8 cellular contexts compared by ENCODE assay signal in the genomic region with DNA sequence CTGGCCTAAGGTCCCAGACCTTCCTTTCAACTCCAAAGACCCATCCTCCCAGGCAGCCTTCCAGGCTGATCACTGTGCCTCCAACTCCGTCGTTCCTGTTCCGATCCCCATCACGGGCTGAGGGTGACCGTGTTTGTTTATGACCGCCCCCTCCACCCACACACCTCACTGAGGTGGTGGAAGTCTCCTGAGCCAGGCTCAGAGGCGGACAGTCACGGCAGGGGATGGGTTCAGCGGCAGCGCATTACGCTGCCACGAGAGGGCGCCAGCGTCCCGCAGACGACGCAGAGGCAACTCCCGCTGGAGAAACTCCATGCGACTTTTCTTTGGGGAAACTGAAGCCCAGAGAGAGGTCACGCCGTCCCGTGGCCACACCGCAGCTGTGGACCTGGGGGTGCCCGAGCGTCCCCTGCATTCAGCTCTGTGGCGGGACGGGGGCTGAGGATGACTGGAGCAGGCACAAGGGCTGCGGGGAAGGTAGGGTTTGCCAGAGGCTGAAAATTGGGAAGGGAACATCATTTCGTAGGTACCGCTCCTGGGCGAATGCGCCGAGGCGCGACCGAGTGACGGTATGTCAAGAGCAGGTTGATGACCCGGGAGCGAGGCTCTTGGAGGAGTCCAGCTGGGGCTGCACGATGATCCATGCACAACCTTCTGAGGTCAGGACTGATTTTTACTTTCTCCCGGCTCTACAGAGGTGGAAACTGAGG. TPM values are rescaled to one million over a fixed set of nuclear protein-coding genes. Genes with fewer than 3 reads are reported as not detected.
A peak's percentile ranks its signal among the peaks of the same experiment; 100 is the strongest.
DNase-seq lines count a peak whose midpoint lies in the region; ATAC-seq and TF ChIP-seq lines count a peak whose summit lies in the region.

No MANE protein-coding gene starts in this region.

- no peaks in the 10 kb centered on the region for H3K27me3 ChIP-seq in adipocyte (replicated peaks; ENCODE audit: control insufficient read depth, insufficient read depth, low read length)
- H3K27me3 ChIP-seq in heart left ventricle, result peaks cover 0 to 4% (median 0%) of the 10 kb centered on the region in 9 donors

- DNase-seq in CD1c-positive myeloid dendritic cell (ENCODE audit: extremely low spot score) (peak; percentile 95), Kasumi-1 (lab: John Stamatoyannopoulos, UW) (peak; percentile 64 to 68), SW 1271 (lab: John Stamatoyannopoulos, UW) (peak; percentile 49 to 72), adipocyte (ENCODE audit: low read depth) (peak; percentile 92), heart left ventricle (peak; percentile 80 to 93 (median 84)), pons (ENCODE audit: low spot score) (peak; percentile 87), type B pancreatic cell (ENCODE audit: extremely low spot score, unreplicated experiment) (peak; percentile 88)

- H3K27ac Mint-ChIP-seq in type B pancreatic cell, result peak overlapping the region; percentile 89

- H3K4me3 ChIP-seq in adipocyte (ENCODE audit: low read length) (peak overlapping the region; percentile 85), heart left ventricle (peak overlapping the region; percentile 47 to 84 (median 61))

- peak overlapping the region; percentile 86 for H3K9ac ChIP-seq in adipocyte (ENCODE audit: low read length)

- peak overlapping the region; percentile 91 for H3K4me3 Mint-ChIP-seq in type B pancreatic cell

- peaks cover 7% of the 10 kb centered on the region for H3K4me1 Mint-ChIP-seq in type B pancreatic cell (ENCODE audit: unreplicated experiment)

- intact Hi-C loops in heart left ventricle (cut with DNase I), result loop anchor here (1.0 to 10.0 kb wide), 3 partner anchors 51 to 245 kb away; a partner anchor contains a TSS

- H3K9me3 Mint-ChIP-seq in type B pancreatic cell, result no peaks in the 10 kb centered on the region

- peak overlapping the region; percentile 79 to 93 (median 86) for H3K27ac ChIP-seq in heart left ventricle

- H3K36me3 Mint-ChIP-seq in type B pancreatic cell, result no peaks in the 10 kb centered on the region

- TF ChIP-seq CTCF in heart left ventricle (IDR thresholded peaks at IDR 0.05) (peak; percentile 95 to 99 (median 99)), type B pancreatic cell (conservative IDR thresholded peaks at IDR 0.05) (peak; percentile 99)

- peak; percentile 38 for ATAC-seq in GM19467 (IDR thresholded peaks at IDR 0.05; ENCODE audit: unreplicated experiment)
- peak; percentile 73 to 93 (median 86) for ATAC-seq in heart left ventricle

- peaks cover 24% of the 10 kb centered on the region for H3K4me1 ChIP-seq in adipocyte (ENCODE audit: control insufficient read depth, insufficient read depth, low read length)
- H3K4me1 ChIP-seq in heart left ventricle, result peaks cover 0 to 47% (median 20%) of the 10 kb centered on the region in 12 donors

- peaks cover 4% of the 10 kb centered on the region for H3K27me3 Mint-ChIP-seq in type B pancreatic cell

- H3K9me3 ChIP-seq in adipocyte (ENCODE audit: control insufficient read depth, low read length) (no peaks in the 10 kb centered on the region), heart left ventricle (no peaks in the 10 kb centered on the region)

- H3K36me3 ChIP-seq in adipocyte (ENCODE audit: control insufficient read depth, insufficient read depth, low read length, severe bottlenecking) (peaks cover 19% of the 10 kb centered on the region), heart left ventricle (peaks cover 0 to 36% (median 30%) of the 10 kb centered on the region in 9 donors)

- peak in 1 of 2 donors; percentile 53 for TF ChIP-seq POLR2A in heart left ventricle (IDR thresholded peaks at IDR 0.05)

- WGBS in heart left ventricle, 4 donors, result 0 to 1% (median 1%) methylated on average over 15 to 41 of the region's 41 CpGs

RNA-seq across cellular contexts. Expression of a gene that starts 0.9 kb away (rescaled TPM):
- total RNA-seq in heart left ventricle (10 to 100 TPM in 4 of 9 donors, 1 to 10 TPM in 5; 5.8 to 35.5 (median 9.9) TPM), type B pancreatic cell (ENCODE audit: low replicate concordance) (2.8 and 6.3 TPM in 2 replicates)
- 10 to 100 TPM; 14.9 to 26.1 TPM for polyA plus RNA-seq in heart left ventricle

RNA-seq across cellular contexts. Expression of a gene that starts 40.1 kb away (rescaled TPM):
- total RNA-seq in heart left ventricle (under 1 TPM in 2 of 9 donors, not detected in 7; 0.07 to 0.27 TPM), type B pancreatic cell (ENCODE audit: low replicate concordance) (13.4 and 15.3 TPM in 2 replicates)
- under 1 TPM; 0.03 to 0.08 TPM for polyA plus RNA-seq in heart left ventricle

Comparison
In these comparisons a context has a peak if more than half of its experiments do, and no peak if none do; other contexts are left out.
1. Peak in every context shown above with its lines: DNase-seq, ATAC-seq, H3K4me3 ChIP-seq and H3K27ac ChIP-seq.
2. RNA of a gene that starts 40.1 kb away (total RNA-seq): 13.4 to 15.3 TPM in type B pancreatic cell; 0.07 to 0.27 TPM in heart left ventricle; every median in the first group is over 10 times any median in the second.